Comparison of ENCODE assay signal across 16 cellular contexts in the genomic region with DNA sequence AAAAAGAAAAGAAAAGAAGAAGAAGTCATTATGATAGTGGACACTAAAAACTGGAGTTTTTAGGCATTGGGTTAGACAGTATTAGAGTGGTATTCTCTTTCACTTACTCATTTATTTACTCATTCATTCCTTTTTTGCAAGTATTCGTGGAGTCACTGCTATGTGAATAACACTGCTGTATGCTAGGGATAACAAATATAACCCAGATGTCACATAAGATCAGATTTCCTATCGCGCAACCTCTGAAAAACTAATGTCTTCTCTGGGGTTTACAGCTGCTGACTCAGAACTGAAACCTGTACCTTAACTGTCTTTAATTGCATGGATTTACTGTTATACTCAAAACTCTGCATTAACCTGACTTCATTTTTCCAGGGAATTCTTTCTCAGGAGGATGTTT.
A peak's percentile ranks its signal among the peaks of the same experiment; 100 is the strongest.
DNase-seq lines count a peak whose midpoint lies in the region; ATAC-seq, FAIRE-seq and TF ChIP-seq lines count a peak whose summit lies in the region.
"Had no signal": no experiment of that assay in that cellular context is flagged by ENCODE, and none has a peak within 500 bp of the region (broad histone marks: within the 10 kb centered on the region; RNA-seq: fewer than 3 reads in every experiment).

No MANE protein-coding gene starts in this region.

- H3K4me1 ChIP-seq in adipocyte (ENCODE audit: control insufficient read depth, insufficient read depth, low read length) (peaks cover 7% of the 10 kb centered on the region), kidney (ENCODE audit: control insufficient read depth in 1 of 2, insufficient read depth in 1 of 2, low read depth in 1 of 2, low read length in 2 of 2) (no peaks in the 10 kb centered on the region), spleen (no peaks in the 10 kb centered on the region)
- H3K4me1 ChIP-seq: Peyer's patch, vagina had no signal

- H3K36me3 ChIP-seq in adipocyte (ENCODE audit: control insufficient read depth, insufficient read depth, low read length, severe bottlenecking) (no peaks in the 10 kb centered on the region), kidney (ENCODE audit: control insufficient read depth in 1 of 2, insufficient read depth in 2 of 2, low read length in 2 of 2) (no peaks in the 10 kb centered on the region), spleen (no peaks in the 10 kb centered on the region)
- H3K36me3 ChIP-seq: Peyer's patch, vagina had no signal

- TF ChIP-seq POLR2A in spleen (IDR thresholded peaks at IDR 0.05) = no peak

- no peak overlapping the region for H3K4me3 ChIP-seq in AG09309 (ENCODE audit: control insufficient read depth, low read depth, low read length)
- H3K4me3 ChIP-seq in adipocyte (ENCODE audit: low read length) = no peak overlapping the region
- no peak overlapping the region for H3K4me3 ChIP-seq in kidney (ENCODE audit: low read length in 2 of 2)
- H3K4me3 ChIP-seq in spleen = no peak overlapping the region
- H3K4me3 ChIP-seq: Peyer's patch, vagina had no signal

- 82 to 88% (median 87%) methylated on average over 3 of the region's 3 CpGs for WGBS in spleen, 5 donors

- TF ChIP-seq CTCF in AG09309 (IDR thresholded peaks at IDR 0.05; ENCODE audit: control insufficient read depth, insufficient read depth, low read depth, low read length, missing control alignments) (no peak), kidney (IDR thresholded peaks at IDR 0.05; ENCODE audit: borderline replicate concordance, extremely low read depth, insufficient read depth) (no peak), spleen (IDR thresholded peaks at IDR 0.05 in 8 of 11, conservative IDR thresholded peaks at IDR 0.05 in 3 of 11) (no peak)

- DNase-seq in AG09309 (ENCODE audit: low read depth) = peak; percentile 77
- peak; percentile 68 for DNase-seq in HS-5 (ENCODE audit: low read depth)
- DNase-seq in adipocyte (ENCODE audit: low read depth) = peak; percentile 91
- peak; percentile 28 for DNase-seq in hepatic stellate cell (ENCODE audit: low spot score)
- DNase-seq in kidney = no peak
- no peak for DNase-seq in spleen
- DNase-seq: activated CD4-positive, alpha-beta memory T cell treated with anti-CD3 and anti-CD28 coated beads for 36 hours; activated T-cell treated with anti-CD3 and anti-CD28 coated beads, Interleukin-2, amount 50 U/mL, for 24 hours; Caco-2; GF-D8; NCI-H2081; Peyer's patch had no signal

- H3K27me3 ChIP-seq in adipocyte (replicated peaks; ENCODE audit: control insufficient read depth, insufficient read depth, low read length) = no peaks in the 10 kb centered on the region
- H3K27me3 ChIP-seq in spleen (replicated peaks in 1 of 7) = no peaks in the 10 kb centered on the region
- H3K27me3 ChIP-seq: Peyer's patch, vagina had no signal

- ATAC-seq in GM21723 (IDR thresholded peaks at IDR 0.05; ENCODE audit: unreplicated experiment) = no peak
- no peak for ATAC-seq in GM18520 (IDR thresholded peaks at IDR 0.05; ENCODE audit: unreplicated experiment)
- ATAC-seq: HepG2 had no signal

- intact Hi-C loops in kidney (cut with DNase I) = no loop called here
- intact Hi-C loops in spleen (cut with DNase I; ENCODE audit: low total_unique reads) = no loop called here

- H3K9ac ChIP-seq in adipocyte (ENCODE audit: low read length) (no peak overlapping the region), kidney (ENCODE audit: low read length in 2 of 2) (no peak overlapping the region)

- FAIRE-seq in kidney (lab: Jason Lieb, UNC) = no peak
- FAIRE-seq: HepG2 had no signal

- H3K27ac ChIP-seq in kidney (ENCODE audit: low read depth in 2 of 2, low read length in 2 of 2) (no peak overlapping the region), spleen (no peak overlapping the region)
- H3K27ac ChIP-seq: Peyer's patch, vagina had no signal

- H3K9me3 ChIP-seq in adipocyte (ENCODE audit: control insufficient read depth, low read length) (no peaks in the 10 kb centered on the region), kidney (ENCODE audit: control insufficient read depth in 1 of 2, low read length in 2 of 2) (no peaks in the 10 kb centered on the region), spleen (no peaks in the 10 kb centered on the region)
- H3K9me3 ChIP-seq: Caco-2, Peyer's patch, vagina had no signal

Comparison
In these comparisons a context has a peak if more than half of its experiments do, and no peak if none do; other contexts are left out.
1. DNase-seq: peak in AG09309 (single experiment), HS-5 (single experiment), adipocyte (single experiment) and hepatic stellate cell (single experiment); none in kidney (single experiment) and spleen (single experiment).